Comparison of ENCODE assay signal across 8 cellular contexts in genomic region chr1:40382110-40382464, GRCh38. TPM values are rescaled to one million over a fixed set of nuclear protein-coding genes. Genes with fewer than 3 reads are reported as not detected.
DNase-seq lines count a peak whose midpoint lies in the region; FAIRE-seq and TF ChIP-seq lines count a peak whose summit lies in the region.
"Had no signal": no experiment of that assay in that cellular context is flagged by ENCODE, and none has a peak within 500 bp of the region (broad histone marks: within the 10 kb centered on the region; RNA-seq: fewer than 3 reads in every experiment).

No MANE protein-coding gene starts in this region.

- intact Hi-C loops in esophagus squamous epithelium (cut with DNase I) = no loop called here
- intact Hi-C loops in stomach (cut with DNase I; ENCODE audit: low total_unique reads) = no loop called here

- H3K27ac ChIP-seq in SK-N-MC = 0 out of 2 replicates have a peak overlapping the region, but pooled peaks have one; percentile 90
- H3K27ac ChIP-seq in esophagus squamous epithelium = peak overlapping the region; percentile 71 to 91 (median 80)
- H3K27ac ChIP-seq in stomach = peak overlapping the region in 4 of 5 donors; percentile 83 to 99 (median 88)

- no peak for TF ChIP-seq EP300 in stomach (IDR thresholded peaks at IDR 0.05)

- H3K4me3 ChIP-seq in SK-N-MC (no peak overlapping the region), esophagus squamous epithelium (peak overlapping the region in 2 of 4 donors; percentile 20 to 31), stomach (peak overlapping the region in 3 of 4 donors; percentile 5 to 11 (median 8))

- 65 to 84% methylated on average over 3 of the region's 3 CpGs for WGBS in esophagus squamous epithelium, 2 donors
- WGBS in stomach, 5 donors = 84 to 92% (median 86%) methylated on average over 3 of the region's 3 CpGs

- peak; percentile 88 for FAIRE-seq in GM12891 (lab: Jason Lieb, UNC)

- no peaks in the 10 kb centered on the region for H3K27me3 ChIP-seq in esophagus squamous epithelium
- H3K27me3 ChIP-seq in stomach = no peaks in the 10 kb centered on the region

- no peaks in the 10 kb centered on the region for H3K36me3 ChIP-seq in SK-N-MC (ENCODE audit: insufficient read depth, low read length)
- no peaks in the 10 kb centered on the region for H3K36me3 ChIP-seq in esophagus squamous epithelium
- H3K36me3 ChIP-seq in stomach = peaks cover 0 to 6% (median under 1%) of the 10 kb centered on the region in 4 donors

- H3K9ac ChIP-seq in SK-N-MC (ENCODE audit: insufficient read length) = no peak overlapping the region

- DNase-seq in GM12891 (ENCODE audit: insufficient read length, low spot score) = no peak
- no peak for DNase-seq in SK-N-MC (ENCODE audit: low read depth, low spot score)
- DNase-seq in esophagus squamous epithelium (lab: John Stamatoyannopoulos, UW) = no peak
- no peak for DNase-seq in stomach
- DNase-seq in DMS153 treated with DMSO at 0.1 percent for 48 hours (lab: John Stamatoyannopoulos, UW; ENCODE audit: unreplicated experiment) = no peak
- DNase-seq in RPMI8226 = no peak
- no peak for DNase-seq in DMS53 treated with DMSO at 0.1 percent for 48 hours (lab: John Stamatoyannopoulos, UW; ENCODE audit: unreplicated experiment)
- DNase-seq: occipital lobe had no signal

- H3K9me3 ChIP-seq in SK-N-MC (ENCODE audit: low read depth, low read length) = no peaks in the 10 kb centered on the region
- no peaks in the 10 kb centered on the region for H3K9me3 ChIP-seq in esophagus squamous epithelium
- H3K9me3 ChIP-seq in stomach = no peaks in the 10 kb centered on the region

- H3K4me1 ChIP-seq in esophagus squamous epithelium (peaks cover 5 to 63% (median 13%) of the 10 kb centered on the region in 3 donors), stomach (peaks cover 63 to 100% (median 79%) of the 10 kb centered on the region in 4 donors)

- no peak for TF ChIP-seq CTCF in esophagus squamous epithelium (IDR thresholded peaks at IDR 0.05)
- TF ChIP-seq CTCF in stomach (IDR thresholded peaks at IDR 0.05) = no peak

- TF ChIP-seq POLR2A in GM12891 (IDR thresholded peaks at IDR 0.05; ENCODE audit: low read depth, low read length) (peak; percentile 29; the same call in 1 of the 2 replicates), esophagus squamous epithelium (IDR thresholded peaks at IDR 0.05) (no peak), stomach (IDR thresholded peaks at IDR 0.05) (no peak)

TF ChIP-seq in GM12891, 5 proteins besides CTCF, POLR2A, EP300 and RAD21:
- TF ChIP-seq PAX5 (IDR thresholded peaks at IDR 0.05; ENCODE audit: insufficient read depth, low read length, severe bottlenecking) (no peak), SPI1 (IDR thresholded peaks at IDR 0.05; ENCODE audit: low read depth, low read length) (no peak), POU2F2 (IDR thresholded peaks at IDR 0.05; ENCODE audit: low read depth, low read length) (no peak)

RNA-seq across cellular contexts. Expression of gene SMAP2, which starts 8.6 kb away (rescaled TPM):
- polyA plus RNA-seq in GM12891 (2012; ENCODE audit: low read depth, missing spikeins) = 122 TPM
- total RNA-seq in esophagus squamous epithelium (10 to 100 TPM; 15.1 to 34.9 (median 23.8) TPM), stomach (10 to 100 TPM; 21.6 to 58.0 (median 35.9) TPM)
- 10 to 100 TPM; 22.4 to 50.4 (median 27.8) TPM for polyA plus RNA-seq in stomach
